8 cellular contexts compared by ENCODE assay signal in genomic region chr4:56530269-56531148, GRCh38. TPM values are rescaled to one million over a fixed set of nuclear protein-coding genes. Genes with fewer than 3 reads are reported as not detected.
DNase-seq lines count a peak whose midpoint lies in the region; TF ChIP-seq lines count a peak whose summit lies in the region.

No MANE protein-coding gene starts in this region.

- peak overlapping the region; percentile 79 for H3K4me2 ChIP-seq in MM.1S (ENCODE audit: low read depth, low read length)

- H4K20me1 ChIP-seq in MM.1S (ENCODE audit: insufficient read depth, low read length) = no peaks in the 10 kb centered on the region

- 3 to 5% methylated on average over 24 to 45 of the region's 68 CpGs for WGBS in tibial nerve, 2 donors

- H3K36me3 ChIP-seq in H7 (replicated peaks; ENCODE audit: control insufficient read depth, insufficient read depth, low read length) (no peaks in the 10 kb centered on the region), MM.1S (replicated peaks; ENCODE audit: insufficient read depth, low read length) (no peaks in the 10 kb centered on the region), left ventricle myocardium inferior (no peaks in the 10 kb centered on the region), tibial nerve (no peaks in the 10 kb centered on the region)

- H3K27ac ChIP-seq in MM.1S (ENCODE audit: low read length) (no peak overlapping the region), left ventricle myocardium inferior (replicated peaks) (no peak overlapping the region), tibial nerve (peak overlapping the region in 1 of 4 donors; percentile 67)

- peak in 1 of 2 donors; percentile 73 for TF ChIP-seq EP300 in tibial nerve (IDR thresholded peaks at IDR 0.05)

- TF ChIP-seq POLR2A in tibial nerve (IDR thresholded peaks at IDR 0.05) = peak in 1 of 2 donors; percentile 55

- no peaks in the 10 kb centered on the region for H3F3A ChIP-seq in MM.1S (ENCODE audit: insufficient read depth, low read length)

- H3K79me2 ChIP-seq in MM.1S (ENCODE audit: low read length) = no peaks in the 10 kb centered on the region

- DNase-seq in EH (ENCODE audit: low read depth) (peak; percentile 86), H7 (peak; percentile 96), MM.1S (peak; percentile 88), SW480 (ENCODE audit: low spot score) (peak; percentile 61), left ventricle myocardium inferior (peak; percentile 86), posterior cingulate gyrus (peak; percentile 73 to 98 (median 82)), tibial nerve (ENCODE audit: low spot score in 2 of 2) (peak; percentile 74 to 78)
- DNase-seq in activated naive CD8-positive, alpha-beta T cell treated with anti-CD3 and anti-CD28 coated beads, Interleukin-2, amount 50 U/mL, for 16 hours (ENCODE audit: low read depth, low spot score) = peak; percentile 58

- H3K27me3 ChIP-seq in H7 (ENCODE audit: control insufficient read depth, insufficient read depth, low read length) (peaks cover 37% of the 10 kb centered on the region), MM.1S (replicated peaks; ENCODE audit: insufficient read depth, low read length) (no peaks in the 10 kb centered on the region), left ventricle myocardium inferior (ENCODE audit: low read depth) (peaks cover 58% of the 10 kb centered on the region), tibial nerve (no peaks in the 10 kb centered on the region)

- no peaks in the 10 kb centered on the region for H3K9me2 ChIP-seq in MM.1S (replicated peaks; ENCODE audit: insufficient read depth, low read length)

- intact Hi-C loops in left ventricle myocardium inferior (cut with micrococcal nuclease) = no loop called here
- intact Hi-C loops in posterior cingulate gyrus (cut with DNase I) = no loop called here

- TF ChIP-seq CTCF in MM.1S (IDR thresholded peaks at IDR 0.05; ENCODE audit: low read length) = no peak
- no peak for TF ChIP-seq CTCF in left ventricle myocardium inferior (IDR thresholded peaks at IDR 0.05; ENCODE audit: borderline replicate concordance)
- no peak for TF ChIP-seq CTCF in tibial nerve (IDR thresholded peaks at IDR 0.05)

- H3K4me3 ChIP-seq in H7 (ENCODE audit: insufficient read depth, low read depth, low read length) (peak overlapping the region; percentile 68), MM.1S (ENCODE audit: low read length) (peak overlapping the region; percentile 66), left ventricle myocardium inferior (peak overlapping the region; percentile 71), tibial nerve (peak overlapping the region; percentile 58 to 64 (median 62))

- peak overlapping the region; percentile 84 for H2AFZ ChIP-seq in MM.1S (ENCODE audit: low read length)

- H3K4me1 ChIP-seq in MM.1S (ENCODE audit: low read length) = no peaks in the 10 kb centered on the region
- H3K4me1 ChIP-seq in left ventricle myocardium inferior = peaks cover 17% of the 10 kb centered on the region
- peaks cover 0 to 17% (median 5%) of the 10 kb centered on the region in 4 donors for H3K4me1 ChIP-seq in tibial nerve

- H3K9me3 ChIP-seq in MM.1S (replicated peaks; ENCODE audit: insufficient read depth, low read length) (no peaks in the 10 kb centered on the region), left ventricle myocardium inferior (replicated peaks) (no peaks in the 10 kb centered on the region), tibial nerve (no peaks in the 10 kb centered on the region)

- peak overlapping the region; percentile 26; the same call in 1 of the 2 replicates for H3K9ac ChIP-seq in MM.1S (ENCODE audit: low read length)

RNA-seq across cellular contexts. Expression of gene ARL9, which starts 24.9 kb away (rescaled TPM):
- not detected in 2 replicates for total RNA-seq in H7 (2014; rRNA removed; shearing (Covaris generic))
- total RNA-seq in left ventricle myocardium inferior = not detected
- total RNA-seq in tibial nerve = 1 to 10 TPM in 1 of 4 donors, under 1 TPM in 2, not detected in 1; 0.60 to 1.5 (median 0.87) TPM
